Comparison of ENCODE assay signal across 25 cellular contexts in the genomic region with DNA sequence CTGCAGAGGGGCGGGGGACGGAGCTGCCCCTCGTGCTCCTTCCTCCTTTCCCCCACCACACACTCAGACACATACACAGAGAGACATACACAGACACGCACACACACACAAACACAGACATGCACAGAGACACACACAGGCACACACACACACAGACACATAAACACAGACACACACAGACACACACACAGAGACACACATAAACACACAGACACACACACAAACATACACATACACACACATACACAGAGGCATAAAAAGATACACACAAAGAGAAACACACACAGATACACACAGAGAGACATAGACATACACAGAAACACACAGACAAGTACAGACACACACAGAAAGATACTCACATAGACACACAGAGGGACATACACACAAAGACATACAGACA.
"Had no signal": no experiment of that assay in that cellular context is flagged by ENCODE, and none has a peak within 500 bp of the region (broad histone marks: within the 10 kb centered on the region; RNA-seq: fewer than 3 reads in every experiment).

No MANE protein-coding gene starts in this region.

- H3K27ac ChIP-seq: left lung, neural progenitor cell, ovary, right atrium auricular region, skin epidermis, stomach, testis, thyroid gland, transverse colon, upper lobe of right lung, uterus had no signal

- H3K9ac ChIP-seq: neural progenitor cell had no signal

- FAIRE-seq: kidney had no signal

- H3K36me3 ChIP-seq: left lung, neural progenitor cell, ovary, right atrium auricular region, stomach, thyroid gland, transverse colon, upper lobe of right lung, uterus had no signal

- H3K27me3 ChIP-seq: left lung, neural progenitor cell, ovary, right atrium auricular region, testis, thyroid gland, transverse colon, upper lobe of right lung, uterus had no signal

- H3K9me3 ChIP-seq: left lung, ovary, right atrium auricular region, stomach, testis, thyroid gland, transverse colon, upper lobe of right lung, uterus had no signal

- H3K4me1 ChIP-seq: left lung, right atrium auricular region, stomach, thyroid gland, transverse colon, upper lobe of right lung, uterus had no signal

- H3K4me3 ChIP-seq: left lung, lung, neural progenitor cell, ovary, right atrium auricular region, skin epidermis, stomach, testis, thyroid gland, transverse colon, upper lobe of right lung, uterus had no signal

- H2AFZ ChIP-seq: neural progenitor cell had no signal

- H3K4me2 ChIP-seq: neural progenitor cell had no signal

- DNase-seq: hippocampal formation; left colon; left lung; mesendoderm; naive B cell; natural killer cell; nephron progenitor cell; ovary; stimulated activated CD4-positive, alpha-beta T cell treated with anti-CD3 and anti-CD28 coated beads, Interleukin-12 subunit alpha, Interleukin-12 subunit beta, amount 100 ng/mL, for 4 hours; stimulated activated CD4-positive, alpha-beta T cell treated with anti-CD3 and anti-CD28 coated beads, Interleukin-15, amount 100 ng/mL, for 24 hours; stimulated activated CD4-positive, alpha-beta T cell treated with anti-CD3 and anti-CD28 coated beads, Interleukin-2, amount 100 ng/mL, for 24 hours; stimulated activated CD4-positive, alpha-beta T cell treated with anti-CD3 and anti-CD28 coated beads, Interleukin-4, amount 100 ng/mL, for 1 hour; stimulated activated naive B cell treated with anti-CD40 and anti-IgM and Interleukin-4, amounts not matched to agents 10 μg/mL and 1 μg/mL and 100 μg/mL, for 72 hours; stimulated activated naive CD8-positive, alpha-beta T cell treated with anti-CD3 and anti-CD28 coated beads, Interleukin-15, Interleukin-2, amounts not matched to agents 100 U/mL and 50 U/mL, for 24 hours; stomach; testis; thyroid gland; transverse colon; upper lobe of right lung; uterus had no signal
